Comparison of ENCODE assay signal across 1 cellular context in the genomic region with DNA sequence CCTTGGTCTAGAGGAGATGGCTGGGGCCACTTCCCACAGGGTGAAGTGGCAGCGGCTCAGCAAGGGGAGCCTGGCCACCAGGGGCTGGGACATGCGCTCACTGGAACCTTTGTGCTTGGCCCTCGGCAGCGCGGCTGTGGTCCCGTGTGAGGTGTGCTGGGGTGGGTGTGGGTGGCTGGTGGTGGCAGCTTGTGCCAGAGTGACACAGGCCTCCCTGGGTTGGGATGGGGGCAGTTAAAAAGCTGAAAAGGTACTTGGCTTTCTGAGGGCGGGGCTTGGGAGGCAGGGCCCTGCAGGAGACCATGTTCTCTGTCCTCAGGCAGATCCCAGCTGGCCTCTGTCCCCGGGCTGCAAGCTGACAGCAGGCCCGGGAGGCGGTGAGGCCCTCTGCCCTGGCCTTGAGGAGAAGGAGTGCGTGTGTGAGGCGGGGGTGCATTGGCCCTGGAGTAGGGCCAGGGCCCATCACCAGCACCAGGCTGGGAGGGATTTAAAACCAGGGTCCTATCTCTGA.
TF ChIP-seq lines count a peak whose summit lies in the region.

No MANE protein-coding gene starts in this region.

TF ChIP-seq in GM12878, 131 proteins besides CTCF, POLR2A, EP300 and RAD21:
- TF ChIP-seq NR2C2 (IDR thresholded peaks at IDR 0.05; ENCODE audit: borderline replicate concordance, control insufficient read depth, insufficient read length, low read depth), result no peak
- peak; percentile 37; the same call in 1 of the 2 replicates for TF ChIP-seq POLR2AphosphoS5 (IDR thresholded peaks at IDR 0.05; ENCODE audit: low read length)
- TF ChIP-seq SREBF2 (IDR thresholded peaks at IDR 0.05; ENCODE audit: low read length), result no peak
